ENCODE assay signal across 1 cellular context in genomic region chr17:73311781-73312641, GRCh38.
TF ChIP-seq lines count a peak whose summit lies in the region.

Gene CDC42EP4, minus strand, starts transcription at chr17:73312001. Its CDS starts 25,501 bp downstream, at chr17:73286500.

TF ChIP-seq in WTC11, 78 proteins besides CTCF, POLR2A, EP300 and RAD21 (continued from another document and continues in another):
- TF ChIP-seq AFF4 (CRISPR knock-in tag; IDR thresholded peaks at IDR 0.05; ENCODE audit: borderline replicate concordance): no peak
- TF ChIP-seq KAT7 (CRISPR knock-in tag; IDR thresholded peaks at IDR 0.05; ENCODE audit: borderline replicate concordance): no peak; the same call in 1 of the 2 replicates
- 0 out of 2 replicates have a peak, but pooled peaks have one; percentile 30 for TF ChIP-seq USF1 (CRISPR knock-in tag; IDR thresholded peaks at IDR 0.05)
- no peak for TF ChIP-seq ATF6 (CRISPR knock-in tag; IDR thresholded peaks at IDR 0.05)
- TF ChIP-seq E2F5 (CRISPR knock-in tag; IDR thresholded peaks at IDR 0.05): 0 out of 2 replicates have a peak, but pooled peaks have one; percentile 68
- no peak for TF ChIP-seq ZNF121 (CRISPR knock-in tag; IDR thresholded peaks at IDR 0.05)
- TF ChIP-seq SOX15 (CRISPR knock-in tag; IDR thresholded peaks at IDR 0.05): no peak
- TF ChIP-seq FOXP4 (CRISPR knock-in tag; IDR thresholded peaks at IDR 0.05): peak; percentile 12; the same call in 1 of the 2 replicates
- no peak for TF ChIP-seq RORB (CRISPR knock-in tag; IDR thresholded peaks at IDR 0.05)
- TF ChIP-seq ZNF416 (CRISPR knock-in tag; IDR thresholded peaks at IDR 0.05): no peak
- no peak for TF ChIP-seq ERG (CRISPR knock-in tag; IDR thresholded peaks at IDR 0.05)
- TF ChIP-seq TP53 (CRISPR knock-in tag; IDR thresholded peaks at IDR 0.05): peak; percentile 31; the same call in 1 of the 2 replicates
- TF ChIP-seq CREM (CRISPR knock-in tag; IDR thresholded peaks at IDR 0.05): 0 out of 2 replicates have a peak, but pooled peaks have one; percentile 39
- 0 out of 2 replicates have a peak, but pooled peaks have one; percentile 36 for TF ChIP-seq ZBTB21 (CRISPR knock-in tag; IDR thresholded peaks at IDR 0.05; ENCODE audit: borderline replicate concordance)
- no peak for TF ChIP-seq TCF7 (CRISPR knock-in tag; IDR thresholded peaks at IDR 0.05; ENCODE audit: low read depth)
- peak; percentile 57; the same call in 1 of the 2 replicates for TF ChIP-seq SP1 (CRISPR knock-in tag; conservative IDR thresholded peaks at IDR 0.05)
- TF ChIP-seq FOXP1 (CRISPR knock-in tag; IDR thresholded peaks at IDR 0.05; ENCODE audit: borderline replicate concordance): no peak; the same call in 1 of the 2 replicates
- TF ChIP-seq ZNF281 (CRISPR knock-in tag; IDR thresholded peaks at IDR 0.05): no peak
- TF ChIP-seq MAX (CRISPR knock-in tag; IDR thresholded peaks at IDR 0.05): peak; percentile 75; the same call in 1 of the 2 replicates
- 0 out of 2 replicates have a peak, but pooled peaks have one; percentile 33 for TF ChIP-seq ZNF138 (CRISPR knock-in tag; conservative IDR thresholded peaks at IDR 0.05)
- peak; percentile 43; the same call in 1 of the 2 replicates for TF ChIP-seq ELF4 (CRISPR knock-in tag; IDR thresholded peaks at IDR 0.05; ENCODE audit: low read depth)
- TF ChIP-seq MYBL2 (CRISPR knock-in tag; IDR thresholded peaks at IDR 0.05): no peak; the same call in 1 of the 2 replicates
- TF ChIP-seq ESRRA (CRISPR knock-in tag; IDR thresholded peaks at IDR 0.05; ENCODE audit: borderline replicate concordance): no peak
- TF ChIP-seq E2F1 (CRISPR knock-in tag; IDR thresholded peaks at IDR 0.05): peak; percentile 67; the same call in 1 of the 2 replicates
- peak; percentile 53; the same call in 1 of the 2 replicates for TF ChIP-seq IRF1 (CRISPR knock-in tag; IDR thresholded peaks at IDR 0.05)
- no peak for TF ChIP-seq CBFB (CRISPR knock-in tag; IDR thresholded peaks at IDR 0.05; ENCODE audit: low read depth)
- no peak for TF ChIP-seq NFYB (CRISPR knock-in tag; conservative IDR thresholded peaks at IDR 0.05; ENCODE audit: low read depth)
- peak; percentile 93 for TF ChIP-seq ZNF423 (CRISPR knock-in tag; IDR thresholded peaks at IDR 0.05)
- no peak for TF ChIP-seq ZNF396 (CRISPR knock-in tag; IDR thresholded peaks at IDR 0.05; ENCODE audit: borderline replicate concordance)
- no peak for TF ChIP-seq JUN (CRISPR knock-in tag; IDR thresholded peaks at IDR 0.05)
- no peak for TF ChIP-seq IRF2 (CRISPR knock-in tag; IDR thresholded peaks at IDR 0.05; ENCODE audit: borderline replicate concordance, low read depth)
- TF ChIP-seq SMAD3 (CRISPR knock-in tag; IDR thresholded peaks at IDR 0.05; ENCODE audit: borderline replicate concordance): peak; percentile 13; the same call in 1 of the 2 replicates
- TF ChIP-seq ZBTB43 (CRISPR knock-in tag; IDR thresholded peaks at IDR 0.05): 0 out of 2 replicates have a peak, but pooled peaks have one; percentile 35
